ENCODE assay signal across 23 cellular contexts in genomic region chr20:1931830-1932229, GRCh38. TPM values are rescaled to one million over a fixed set of nuclear protein-coding genes. Genes with fewer than 3 reads are reported as not detected.
DNase-seq lines count a peak whose midpoint lies in the region; ATAC-seq, FAIRE-seq and TF ChIP-seq lines count a peak whose summit lies in the region.
"Had no signal": no experiment of that assay in that cellular context is flagged by ENCODE, and none has a peak within 500 bp of the region (broad histone marks: within the 10 kb centered on the region; RNA-seq: fewer than 3 reads in every experiment).

No MANE protein-coding gene starts in this region.

- ATAC-seq in K562 = no peak
- no peak for ATAC-seq in stimulated activated naive B cell treated with anti-CD40 and anti-IgM and Interleukin-4, amounts not matched to agents 10 μg/mL and 1 μg/mL and 100 μg/mL, for 72 hours (replicated peaks)
- ATAC-seq: A549, GM23338, HCT116 had no signal

- H3K9ac ChIP-seq in K562 (ENCODE audit: insufficient read depth in 1 of 2, low read depth in 2 of 2, low read length in 2 of 2) = no peak overlapping the region
- H3K9ac ChIP-seq in trophoblast cell (ENCODE audit: low read length) = no peak overlapping the region
- H3K9ac ChIP-seq: BLaER1 treated with 17β-estradiol and CSF1 and Interleukin-3, amounts not matched to agents 10 nM and 100 nM had no signal

- CTCF ChIA-PET in K562 (lab: Yijun Ruan, JAX; ENCODE audit: low intra/inter-chr PET ratio) = no interaction called here

- H2BK5ac ChIP-seq in trophoblast cell (ENCODE audit: low read depth, low read length, poor library complexity) = no peak overlapping the region

- no peak overlapping the region for H2BK120ac ChIP-seq in trophoblast cell (ENCODE audit: insufficient read depth, low read length, poor library complexity)

- no TSS peak for BruUV-seq in K562 (replicated peaks; lab: Mats Ljungman, UMichigan)

- no peak overlapping the region for H4K91ac ChIP-seq in trophoblast cell (ENCODE audit: low read depth, low read length)

- 0% methylated on average over 5 of the region's 5 CpGs for WGBS in K562 (ENCODE audit: insufficient coverage, low coverage, missing lambda C conversion rate)
- WGBS in trophoblast cell (ENCODE audit: extremely low coverage, insufficient coverage, insufficient read length) = no CpG with 5 or more reads among the region's 5 CpGs

- TF ChIP-seq CTCF in left ventricle myocardium inferior (IDR thresholded peaks at IDR 0.05; ENCODE audit: borderline replicate concordance) (no peak), K562 (IDR thresholded peaks at IDR 0.05 in 2 of 3, conservative IDR thresholded peaks at IDR 0.05 in 1 of 3; ENCODE audit: insufficient read depth in 2 of 3, low read depth in 1 of 3, low read length in 3 of 3) (no peak), GM13976 (IDR thresholded peaks at IDR 0.05; ENCODE audit: borderline replicate concordance, control extremely low read depth, extremely low read depth, insufficient read depth, missing control alignments) (no peak)

- H2AFZ ChIP-seq in K562 (ENCODE audit: low read depth, low read length) (no peak overlapping the region), trophoblast cell (ENCODE audit: insufficient read depth, low read length, poor library complexity) (no peak overlapping the region)
- H2AFZ ChIP-seq: GM23338 had no signal

- H3K79me2 ChIP-seq in K562 (ENCODE audit: control insufficient read depth, insufficient read depth, low read length) = no peaks in the 10 kb centered on the region
- H3K79me2 ChIP-seq in trophoblast cell (ENCODE audit: control insufficient read depth, insufficient read depth, low read length, poor library complexity) = no peaks in the 10 kb centered on the region

- H2AK5ac ChIP-seq in trophoblast cell (ENCODE audit: low read length) = no peak overlapping the region

- in situ Hi-C loops in K562 (cut with MboI) = no loop called here
- in situ Hi-C loops in GM13976 (cut with MboI; ENCODE audit: low sequenced_read_pairs, unreplicated experiment) = no loop called here

- peaks cover 6% of the 10 kb centered on the region for H3K9me3 ChIP-seq in left ventricle myocardium inferior (replicated peaks)
- H3K9me3 ChIP-seq in K562 (replicated peaks; ENCODE audit: control insufficient read depth, insufficient read depth, low read depth, low read length) = no peaks in the 10 kb centered on the region
- no peaks in the 10 kb centered on the region for H3K9me3 ChIP-seq in trophoblast cell (ENCODE audit: insufficient read depth, low read depth, low read length)
- H3K9me3 ChIP-seq: A549; BE2C; BLaER1 treated with 17β-estradiol and CSF1 and Interleukin-3, amounts not matched to agents 10 nM and 100 nM had no signal

- H3K4me1 Mint-ChIP-seq in stimulated activated naive B cell treated with anti-CD40 and anti-IgM and Interleukin-4, amounts not matched to agents 10 μg/mL and 1 μg/mL and 100 μg/mL, for 72 hours = peaks cover 19 to 35% of the 10 kb centered on the region in 2 donors
- H3K4me1 Mint-ChIP-seq: CD4-positive, alpha-beta memory T cell had no signal

- H3K36me3 ChIP-seq in left ventricle myocardium inferior (peaks cover 6% of the 10 kb centered on the region), K562 (ENCODE audit: control insufficient read depth, insufficient read depth, low read length) (no peaks in the 10 kb centered on the region), trophoblast cell (ENCODE audit: control insufficient read depth in 1 of 2, insufficient read depth in 2 of 2, low read length in 2 of 2) (no peaks in the 10 kb centered on the region)
- H3K36me3 ChIP-seq: BE2C had no signal

- peaks cover 13 to 17% of the 10 kb centered on the region in 2 donors for H3K27me3 Mint-ChIP-seq in stimulated activated naive B cell treated with anti-CD40 and anti-IgM and Interleukin-4, amounts not matched to agents 10 μg/mL and 1 μg/mL and 100 μg/mL, for 72 hours

- DNase-seq in cardiac septum (ENCODE audit: low spot score) = peak; percentile 7
- no peak for DNase-seq in left ventricle myocardium inferior
- no peak for DNase-seq in K562 (ENCODE audit: extremely low read depth in 1 of 4, low spot score in 3 of 4)
- no peak for DNase-seq in stimulated activated naive B cell treated with anti-CD40 and anti-IgM and Interleukin-4, amounts not matched to agents 10 μg/mL and 1 μg/mL and 100 μg/mL, for 72 hours
- DNase-seq in trophoblast cell = no peak
- no peak for DNase-seq in stimulated activated CD4-positive, alpha-beta T cell treated with anti-CD3 and anti-CD28 coated beads, Interleukin-4, amount 100 ng/mL, for 1 hour
- DNase-seq in GM13976 (ENCODE audit: low spot score) = no peak
- DNase-seq: 8988T; ACHN; AML-193; BE2C; Calu3; CD4-positive, alpha-beta memory T cell; COR-L47; DMS53; DMS79 treated with DMSO at 0.1 percent for 48 hours; GF-D8; H9 had no signal

- H4K20me1 ChIP-seq in K562 (replicated peaks; ENCODE audit: control insufficient read depth, insufficient read depth, low read length) = no peaks in the 10 kb centered on the region

- no peaks in the 10 kb centered on the region for H3K27me3 ChIP-seq in left ventricle myocardium inferior (ENCODE audit: low read depth)
- H3K27me3 ChIP-seq in K562 (ENCODE audit: control insufficient read depth in 2 of 2, insufficient read depth in 2 of 2, low read length in 2 of 2) = peaks cover 0 to 29% of the 10 kb centered on the region in 2 experiments; a peak in 2 of 5 replicates
- no peaks in the 10 kb centered on the region for H3K27me3 ChIP-seq in trophoblast cell (ENCODE audit: insufficient read depth, low read length)
- H3K27me3 ChIP-seq: BE2C; BLaER1 treated with 17β-estradiol and CSF1 and Interleukin-3, amounts not matched to agents 10 nM and 100 nM had no signal

- H3K4ac ChIP-seq in trophoblast cell (ENCODE audit: low read depth, low read length) = no peak overlapping the region

- no peak for TF ChIP-seq RAD21 in K562 (CRISPR knock-in tag; conservative IDR thresholded peaks at IDR 0.05 in 1 of 2, IDR thresholded peaks at IDR 0.05 in 1 of 2)

- peaks cover 89 to 97% of the 10 kb centered on the region in 2 donors for H3K36me3 Mint-ChIP-seq in stimulated activated naive B cell treated with anti-CD40 and anti-IgM and Interleukin-4, amounts not matched to agents 10 μg/mL and 1 μg/mL and 100 μg/mL, for 72 hours
- H3K36me3 Mint-ChIP-seq: CD4-positive, alpha-beta memory T cell had no signal

- H3K79me1 ChIP-seq in trophoblast cell (ENCODE audit: low read length) = no peaks in the 10 kb centered on the region

- TF ChIP-seq POLR2A in K562 (conservative IDR thresholded peaks at IDR 0.05) = no peak

- no peak overlapping the region for H3K14ac ChIP-seq in trophoblast cell (ENCODE audit: low read length)

- H3K9me3 Mint-ChIP-seq in stimulated activated naive B cell treated with anti-CD40 and anti-IgM and Interleukin-4, amounts not matched to agents 10 μg/mL and 1 μg/mL and 100 μg/mL, for 72 hours = no peaks in the 10 kb centered on the region
- H3K9me3 Mint-ChIP-seq: GM23338, H9 had no signal

- peaks cover 58% of the 10 kb centered on the region for H3K4me1 ChIP-seq in left ventricle myocardium inferior
- H3K4me1 ChIP-seq in K562 (replicated peaks in 1 of 2; ENCODE audit: control insufficient read depth in 2 of 2, insufficient read depth in 2 of 2, low read length in 2 of 2) = no peaks in the 10 kb centered on the region
- peaks cover 0 to 4% of the 10 kb centered on the region in 2 experiments for H3K4me1 ChIP-seq in trophoblast cell (ENCODE audit: control insufficient read depth in 1 of 2, insufficient read depth in 2 of 2, low read length in 2 of 2)
- H3K4me1 ChIP-seq: BE2C had no signal

- H3K27ac Mint-ChIP-seq in stimulated activated naive B cell treated with anti-CD40 and anti-IgM and Interleukin-4, amounts not matched to agents 10 μg/mL and 1 μg/mL and 100 μg/mL, for 72 hours = peak overlapping the region; percentile 45
- H3K27ac Mint-ChIP-seq: CD4-positive, alpha-beta memory T cell; GM23338; H9 had no signal

- no peak overlapping the region for H3K23ac ChIP-seq in trophoblast cell (ENCODE audit: low read length)

- H4K12ac ChIP-seq in trophoblast cell (ENCODE audit: low read depth, low read length) = no peak overlapping the region

- H3K4me3 ChIP-seq in left ventricle myocardium inferior (no peak overlapping the region), K562 (no peak overlapping the region), trophoblast cell (ENCODE audit: low read depth, low read length) (no peak overlapping the region)
- H3K4me3 ChIP-seq: A549; BLaER1 treated with 17β-estradiol and CSF1 and Interleukin-3, amounts not matched to agents 10 nM and 100 nM; GM23338 had no signal

- no peak overlapping the region for H3K4me3 Mint-ChIP-seq in stimulated activated naive B cell treated with anti-CD40 and anti-IgM and Interleukin-4, amounts not matched to agents 10 μg/mL and 1 μg/mL and 100 μg/mL, for 72 hours
- H3K4me3 Mint-ChIP-seq: CD4-positive, alpha-beta memory T cell; GM23338; H9 had no signal

- intact Hi-C loops in cardiac septum (cut with DNase I) (no loop called here), left ventricle myocardium inferior (cut with micrococcal nuclease) (no loop called here), K562 (cut with micrococcal nuclease) (no loop called here)

- no peaks in the 10 kb centered on the region for H3K9me1 ChIP-seq in K562 (ENCODE audit: control insufficient read depth, insufficient read depth, low read length)

- no peak overlapping the region for H3K27ac ChIP-seq in left ventricle myocardium inferior (replicated peaks)
- no peak overlapping the region for H3K27ac ChIP-seq in K562 (ENCODE audit: extremely low read depth, low read depth, low read length)
- H3K27ac ChIP-seq in trophoblast cell (ENCODE audit: low read depth, low read length) = no peak overlapping the region
- H3K27ac ChIP-seq: A549; BLaER1 treated with 17β-estradiol and CSF1 and Interleukin-3, amounts not matched to agents 10 nM and 100 nM had no signal

- H2BK12ac ChIP-seq in trophoblast cell (ENCODE audit: low read length) = no peak overlapping the region

- no peak overlapping the region for H4K8ac ChIP-seq in trophoblast cell (ENCODE audit: low read depth, low read length)

- no peak overlapping the region for H3K4me2 ChIP-seq in K562 (ENCODE audit: insufficient read depth, low read length)
- H3K4me2 ChIP-seq in trophoblast cell (ENCODE audit: low read length) = no peak overlapping the region
- H3K4me2 ChIP-seq: A549, GM23338 had no signal

- POLR2A ChIA-PET in K562 (lab: Yijun Ruan, JAX) = no interaction called here

- no peak for FAIRE-seq in K562 (lab: Jason Lieb, UNC)
- FAIRE-seq: A549, GM18507 had no signal

- no peak for TF ChIP-seq EP300 in K562 (IDR thresholded peaks at IDR 0.05; ENCODE audit: low read length)

- H3K18ac ChIP-seq in trophoblast cell (ENCODE audit: low read length) = no peak overlapping the region

RNA-seq across cellular contexts. Expression of gene SIRPA, which starts 36.6 kb away (rescaled TPM):
- total RNA-seq in cardiac septum (45.8 TPM), left ventricle myocardium inferior (25.5 TPM), K562 (2014; rRNA removed) (0.04 TPM in 1 of 2 replicates, not detected in the other), K562 (2014; rRNA removed; fragmentation: Illumina TruSeq; extraction: Trizol) (0.10 and 0.11 TPM in 2 replicates), K562 (2015; rRNA removed; fragmentation: Illumina TruSeq; extraction: Trizol) (0.23 and 0.25 TPM in 2 replicates), K562 (2021) (0.40 and 0.56 TPM in 2 replicates)
- 0.25 TPM in 1 of 2 replicates, not detected in the other for total RNA-seq in K562 (2011; cell fraction: chromatin; rRNA removed; ENCODE audit: low replicate concordance)
- total RNA-seq in K562 (2011; cell fraction: nucleolus; rRNA removed) = 0.17 TPM in 1 of 2 replicates, not detected in the other
- 0.15 and 0.23 TPM in 2 replicates for total RNA-seq in K562 (2011; cell fraction: nucleoplasm; rRNA removed)
- polyA plus RNA-seq in K562 (2011; rRNA removed) (0.08 and 4.4 TPM in 2 replicates), K562 (2014; fragmentation: Illumina TruSeq; extraction: Trizol) (0.25 and 0.28 TPM in 2 replicates), K562 (2014; fragmentation: Nextera tagmentation; extraction: Ambion mirVana) (under 1 TPM in 1 of 2 experiments, not detected in 1; 0.01 TPM), K562 (2014; rRNA removed) (0.08 and 0.09 TPM in 2 replicates)
- polyA plus RNA-seq in K562 (2011; cell fraction: cytosol; rRNA removed) = 0.18 and 3.1 TPM in 2 replicates
- 0.30 and 7.5 TPM in 2 replicates for polyA plus RNA-seq in K562 (2011; cell fraction: nucleus; rRNA removed)
- polyA plus RNA-seq in K562 (2012) = 0.20 and 0.35 TPM in 2 replicates
- polyA minus RNA-seq in K562 (2011; rRNA and poly(A)+ RNA removed) = 2.1 TPM in 1 of 2 replicates, not detected in the other
- 4.7 TPM in 1 of 2 replicates, not detected in the other for polyA minus RNA-seq in K562 (2011; cell fraction: cytosol; rRNA and poly(A)+ RNA removed)
- 0.13 and 3.8 TPM in 2 replicates for polyA minus RNA-seq in K562 (2011; cell fraction: nucleus; rRNA and poly(A)+ RNA removed)
- polyA plus RNA-seq in trophoblast cell (2013) = 15.7 and 15.8 TPM in 2 replicates
- polyA plus RNA-seq: CD4-positive, alpha-beta memory T cell had no signal

Comparison
In these comparisons a context has a peak if more than half of its experiments do, and no peak if none do; other contexts are left out.
1. RNA of gene SIRPA, which starts 36.6 kb away (total RNA-seq): 45.8 TPM in cardiac septum (single experiment) and 25.5 TPM in left ventricle myocardium inferior (single experiment); 0.04 to 0.56 TPM in K562; every median in the first group is over 10 times any median in the second.